In genomic region chr20:38847840-38848239, GRCh38 we compare ENCODE assay signal across 23 cellular contexts. TPM values are rescaled to one million over a fixed set of nuclear protein-coding genes. Genes with fewer than 3 reads are reported as not detected.
A peak's percentile ranks its signal among the peaks of the same experiment; 100 is the strongest.
DNase-seq lines count a peak whose midpoint lies in the region; ATAC-seq lines count a peak whose summit lies in the region.
"Had no signal": no experiment of that assay in that cellular context is flagged by ENCODE, and none has a peak within 500 bp of the region (broad histone marks: within the 10 kb centered on the region; RNA-seq: fewer than 3 reads in every experiment).

No MANE protein-coding gene starts in this region.

- peak overlapping the region; percentile 0 for H3K27ac Mint-ChIP-seq in activated naive CD4-positive, alpha-beta T cell treated with anti-CD3 and anti-CD28 coated beads, Interleukin-2, amount 50 U/mL, for 24 hours
- H3K27ac Mint-ChIP-seq in activated T-helper 17 cell treated with anti-CD3 and anti-CD28 coated beads, Interleukin-2, amount 50 U/mL, for 72 hours: no peak overlapping the region
- H3K27ac Mint-ChIP-seq in naive B cell: peak overlapping the region in 4 of 6 donors; percentile 90 to 93 (median 92)

- no peaks in the 10 kb centered on the region for H3K27me3 Mint-ChIP-seq in activated naive CD4-positive, alpha-beta T cell treated with anti-CD3 and anti-CD28 coated beads, Interleukin-2, amount 50 U/mL, for 24 hours
- no peaks in the 10 kb centered on the region for H3K27me3 Mint-ChIP-seq in activated T-helper 17 cell treated with anti-CD3 and anti-CD28 coated beads, Interleukin-2, amount 50 U/mL, for 72 hours
- H3K27me3 Mint-ChIP-seq in naive B cell: no peaks in the 10 kb centered on the region

- peaks cover 4% of the 10 kb centered on the region for H3K36me3 Mint-ChIP-seq in activated naive CD4-positive, alpha-beta T cell treated with anti-CD3 and anti-CD28 coated beads, Interleukin-2, amount 50 U/mL, for 24 hours
- H3K36me3 Mint-ChIP-seq in activated T-helper 17 cell treated with anti-CD3 and anti-CD28 coated beads, Interleukin-2, amount 50 U/mL, for 72 hours (ENCODE audit: low read depth): peaks cover 77% of the 10 kb centered on the region
- H3K36me3 Mint-ChIP-seq in naive B cell: peaks cover 6 to 22% of the 10 kb centered on the region in 2 donors

- DNase-seq in activated naive CD4-positive, alpha-beta T cell treated with anti-CD3 and anti-CD28 coated beads, Interleukin-2, amount 50 U/mL, for 16 hours: no peak
- DNase-seq in NAMALWA (ENCODE audit: low spot score) (peak; percentile 27), naive B cell (no peak), NCI-H1436 treated with DMSO at 0.1 percent for 48 hours (lab: John Stamatoyannopoulos, UW) (no peak), KG1 (lab: John Stamatoyannopoulos, UW) (no peak)
- DNase-seq: AML-193, Calu3, DMS153, MV-4-11, NCI-H1105 treated with DMSO at 0.1 percent for 48 hours, NCI-H2029 treated with DMSO at 0.1 percent for 48 hours, NCI-H2227 treated with DMSO at 0.1 percent for 48 hours, SHP77 treated with DMSO at 0.1 percent for 48 hours had no signal

- ATAC-seq in activated T-helper 17 cell treated with anti-CD3 and anti-CD28 coated beads, Interleukin-2, amount 50 U/mL, for 72 hours (replicated peaks): no peak
- no peak for ATAC-seq in naive B cell (ENCODE audit: low read depth in 2 of 2)
- ATAC-seq in HG03342 (IDR thresholded peaks at IDR 0.05; ENCODE audit: unreplicated experiment): no peak
- ATAC-seq: Panc1 had no signal

- no peaks in the 10 kb centered on the region for H3K9me3 Mint-ChIP-seq in activated naive CD4-positive, alpha-beta T cell treated with anti-CD3 and anti-CD28 coated beads, Interleukin-2, amount 50 U/mL, for 24 hours
- no peaks in the 10 kb centered on the region for H3K9me3 Mint-ChIP-seq in activated T-helper 17 cell treated with anti-CD3 and anti-CD28 coated beads, Interleukin-2, amount 50 U/mL, for 72 hours
- peaks cover 0 to 4% (median 0%) of the 10 kb centered on the region in 7 donors for H3K9me3 Mint-ChIP-seq in naive B cell
- H3K9me3 Mint-ChIP-seq: CD14-positive monocyte had no signal

- H3K4me3 Mint-ChIP-seq in activated naive CD4-positive, alpha-beta T cell treated with anti-CD3 and anti-CD28 coated beads, Interleukin-2, amount 50 U/mL, for 24 hours: no peak overlapping the region
- H3K4me3 Mint-ChIP-seq in activated T-helper 17 cell treated with anti-CD3 and anti-CD28 coated beads, Interleukin-2, amount 50 U/mL, for 72 hours: peak overlapping the region; percentile 74
- peak overlapping the region in 2 of 8 donors; percentile 6 to 64 for H3K4me3 Mint-ChIP-seq in naive B cell
- H3K4me3 Mint-ChIP-seq: CD14-positive monocyte had no signal

- peaks cover 66% of the 10 kb centered on the region for H3K4me1 Mint-ChIP-seq in activated naive CD4-positive, alpha-beta T cell treated with anti-CD3 and anti-CD28 coated beads, Interleukin-2, amount 50 U/mL, for 24 hours
- peaks cover 50% of the 10 kb centered on the region for H3K4me1 Mint-ChIP-seq in activated T-helper 17 cell treated with anti-CD3 and anti-CD28 coated beads, Interleukin-2, amount 50 U/mL, for 72 hours
- H3K4me1 Mint-ChIP-seq in naive B cell: peaks cover 54 to 92% (median 73%) of the 10 kb centered on the region in 3 donors

RNA-seq across cellular contexts. Expression of gene PPP1R16B, which starts 42.3 kb away (rescaled TPM):
- total RNA-seq in activated T-helper 17 cell treated with anti-CD3 and anti-CD28 coated beads, Interleukin-2, amount 50 U/mL, for 72 hours: 10 to 100 TPM; 77.2 to 79.5 TPM
- 10 to 100 TPM; 22.1 to 54.6 (median 38.4) TPM for polyA plus RNA-seq in naive B cell (ENCODE audit: low read depth in 6 of 6)
- total RNA-seq: Calu3, H4, HT-29, LHCN-M2, MCF 10A had no signal
- polyA plus RNA-seq: AG04450 had no signal
